8 cellular contexts compared by ENCODE assay signal in genomic region chr7:21507627-21508343, GRCh38. TPM values are rescaled to one million over a fixed set of nuclear protein-coding genes. Genes with fewer than 3 reads are reported as not detected.
DNase-seq lines count a peak whose midpoint lies in the region; ATAC-seq and TF ChIP-seq lines count a peak whose summit lies in the region.

No MANE protein-coding gene starts in this region.

- H3K4me3 ChIP-seq in parathyroid adenoma (ENCODE audit: low read depth, low read length) = no peak overlapping the region

- peaks cover 8% of the 10 kb centered on the region for H3K36me3 ChIP-seq in parathyroid adenoma (ENCODE audit: control insufficient read depth, insufficient read depth, low read length)

- H3K4me2 ChIP-seq in parathyroid adenoma (ENCODE audit: low read length) = no peak overlapping the region

- H3K9ac ChIP-seq in parathyroid adenoma = no peak overlapping the region

- H3K4me1 ChIP-seq in foreskin keratinocyte (no peaks in the 10 kb centered on the region), parathyroid adenoma (peaks cover 10% of the 10 kb centered on the region)

- no peaks in the 10 kb centered on the region for H3K9me3 ChIP-seq in parathyroid adenoma (ENCODE audit: control insufficient read depth, low read length)

- no peaks in the 10 kb centered on the region for H3K9me3 Mint-ChIP-seq in HFFc6

- no peaks in the 10 kb centered on the region for H3K4me1 Mint-ChIP-seq in HFFc6 (ENCODE audit: low read depth)

- H3K27ac ChIP-seq in VCaP (no peak overlapping the region), foreskin keratinocyte (no peak overlapping the region), parathyroid adenoma (no peak overlapping the region)

- no peak overlapping the region for H3K4me3 Mint-ChIP-seq in HFFc6

- peaks cover 12% of the 10 kb centered on the region for H3K79me2 ChIP-seq in parathyroid adenoma

- H3K27ac Mint-ChIP-seq in HFFc6 = no peak overlapping the region

- TF ChIP-seq CTCF in HFFc6 (IDR thresholded peaks at IDR 0.05) = peak; percentile 89
- TF ChIP-seq CTCF in VCaP (conservative IDR thresholded peaks at IDR 0.05) = peak; percentile 77
- peak; percentile 77 for TF ChIP-seq CTCF in foreskin keratinocyte (conservative IDR thresholded peaks at IDR 0.05)
- peak; percentile 75 for TF ChIP-seq CTCF in parathyroid adenoma (IDR thresholded peaks at IDR 0.05)

- H3K27me3 ChIP-seq in foreskin keratinocyte (no peaks in the 10 kb centered on the region), parathyroid adenoma (ENCODE audit: control insufficient read depth, insufficient read depth, low read length) (no peaks in the 10 kb centered on the region)

- H2AFZ ChIP-seq in parathyroid adenoma = no peak overlapping the region

- ATAC-seq in foreskin keratinocyte = peak; percentile 64
- no peak for ATAC-seq in HG03460 (IDR thresholded peaks at IDR 0.05; ENCODE audit: unreplicated experiment)
- no peak for ATAC-seq in GM19463 (IDR thresholded peaks at IDR 0.05; ENCODE audit: unreplicated experiment)

- H3K36me3 Mint-ChIP-seq in HFFc6 (ENCODE audit: low read depth) = no peaks in the 10 kb centered on the region

- peaks cover 2% of the 10 kb centered on the region; the same call in 1 of the 2 replicates for H3K27me3 Mint-ChIP-seq in HFFc6 (ENCODE audit: insufficient read depth)

- DNase-seq in DMS53 treated with DMSO at 0.1 percent for 48 hours (lab: John Stamatoyannopoulos, UW; ENCODE audit: unreplicated experiment) = peak; percentile 33
- DNase-seq in HFFc6 = peak; percentile 39
- DNase-seq in foreskin keratinocyte = peak in 1 of 2 donors; percentile 25
- no peak for DNase-seq in RKO (ENCODE audit: low spot score)

RNA-seq across cellular contexts. Expression of gene DNAH11, which starts 35.1 kb away (rescaled TPM):
- total RNA-seq in HFFc6 (2021; fragmentation: NEBNext Ultra II Directional; extraction: Animal tissue kit (Norgen Biotek cat#: 25700)) = 1 to 10 TPM; 1.2 to 2.4 (median 2.1) TPM
- total RNA-seq in foreskin keratinocyte = not detected in 2 replicates
- polyA plus RNA-seq in foreskin keratinocyte = under 0.01 TPM in 1 of 2 replicates, not detected in the other
